ENCODE assay signal across 2 cellular contexts in genomic region chr4:85755285-85755684, GRCh38.
TF ChIP-seq lines count a peak whose summit lies in the region.

No MANE protein-coding gene starts in this region.

TF ChIP-seq in IMR-90, 13 proteins besides CTCF, POLR2A, EP300 and RAD21:
- no peak for TF ChIP-seq MAFK (IDR thresholded peaks at IDR 0.05; ENCODE audit: low read depth, low read length)
- peak; percentile 68 for TF ChIP-seq CEBPB (IDR thresholded peaks at IDR 0.05; ENCODE audit: low read depth, low read length)
- no peak for TF ChIP-seq SMC3 (IDR thresholded peaks at IDR 0.05; ENCODE audit: low read depth, low read length)
TF ChIP-seq in IMR-90: peak in this region for 1.

TF ChIP-seq in K562, 482 proteins besides CTCF, POLR2A, EP300 and RAD21:
- TF ChIP-seq CEBPB (tag; IDR thresholded peaks at IDR 0.05), result peak; percentile 43; the same call in 1 of the 2 replicates
- TF ChIP-seq HDAC1 (IDR thresholded peaks at IDR 0.05), result no peak
